Comparison of ENCODE assay signal across 8 cellular contexts in the genomic region with DNA sequence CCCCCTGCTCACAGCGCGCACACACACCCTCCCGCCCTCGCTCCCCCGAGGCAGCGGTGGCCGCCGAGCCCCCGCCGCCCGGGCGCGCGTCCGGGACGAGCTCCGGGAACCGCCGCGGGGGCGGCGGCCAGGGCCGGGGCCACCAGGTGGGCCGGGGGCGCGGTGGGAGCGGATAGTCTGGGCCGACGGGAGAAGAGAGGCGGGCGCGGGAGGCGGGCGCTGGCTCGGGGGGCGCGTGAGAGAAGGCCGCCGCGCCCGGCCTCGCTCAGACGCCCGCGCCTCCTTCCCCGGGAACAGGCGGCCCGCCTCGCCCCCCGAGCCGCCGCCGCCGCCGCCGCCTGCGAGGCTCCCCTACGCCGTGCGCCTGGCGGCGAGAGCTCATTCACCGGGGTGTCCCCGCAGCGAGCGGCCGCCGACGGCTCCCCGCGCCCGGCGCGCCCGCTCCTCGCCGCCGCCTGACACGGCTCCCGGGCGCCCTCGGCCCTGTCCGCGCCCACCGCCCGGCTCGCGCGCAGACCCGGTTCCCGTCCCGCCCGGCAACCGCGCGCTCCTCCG. TPM values are rescaled to one million over a fixed set of nuclear protein-coding genes. Genes with fewer than 3 reads are reported as not detected.
DNase-seq lines count a peak whose midpoint lies in the region; ATAC-seq and TF ChIP-seq lines count a peak whose summit lies in the region.

Gene GNAQ, minus strand, starts transcription at position 541 of the 555 bp plus-strand sequence. CDS start 576 bp downstream, outside the sequence.

- H3K27ac Mint-ChIP-seq in brain: peak within 1 kb of the TSS; percentile 96 to 99 (median 98)

- POLR2A ChIA-PET in GM10248 (lab: Yijun Ruan, JAX): no interaction called here

- H3K4me3 ChIP-seq in iPS-18c (ENCODE audit: insufficient read depth, low read depth, low read length) (peak within 1 kb of the TSS; percentile 83), skeletal muscle cell (ENCODE audit: low read depth, low read length) (peak within 1 kb of the TSS; percentile 80)

- no peaks in the 10 kb centered on the region for H3K9me3 Mint-ChIP-seq in brain

- TF ChIP-seq CTCF in GM10248 (IDR thresholded peaks at IDR 0.05; ENCODE audit: control extremely low read depth, extremely low read depth, low read depth, missing control alignments) (no peak), brain (conservative IDR thresholded peaks at IDR 0.05) (no peak)

- no peaks in the 10 kb centered on the region for H3K36me3 Mint-ChIP-seq in brain

- peak within 1 kb of the TSS; percentile 92 to 96 (median 95) for H3K4me3 Mint-ChIP-seq in brain

- CTCF ChIA-PET in GM10248 (lab: Yijun Ruan, JAX): no interaction called here

- peaks cover 71% of the 10 kb centered on the region for H3K4me1 Mint-ChIP-seq in brain

- H3K9me3 ChIP-seq in iPS-18c (ENCODE audit: control insufficient read depth, insufficient read depth, low read length): no peaks in the 10 kb centered on the region

- ATAC-seq in GM19351 (IDR thresholded peaks at IDR 0.05; ENCODE audit: unreplicated experiment): no peak

- H3K27me3 Mint-ChIP-seq in brain: peaks cover 13% of the 10 kb centered on the region

- DNase-seq in GM10248 (ENCODE audit: extremely low spot score): peak; percentile 9
- DNase-seq in NCI-H69 (lab: John Stamatoyannopoulos, UW): peak; percentile 86
- DNase-seq in skeletal muscle cell (ENCODE audit: low read depth): no peak
- DNase-seq in Ammon's horn (ENCODE audit: low spot score): no peak
- no peak for DNase-seq in NCI-H2029 (lab: John Stamatoyannopoulos, UW)

RNA-seq across cellular contexts. Expression of gene GNAQ, which starts in this region (rescaled TPM):
- polyA plus RNA-seq in brain (ENCODE audit: insufficient read depth, low read depth, low replicate concordance): 32.0 TPM

Comparison
In these comparisons a context has a peak if more than half of its experiments do, and no peak if none do; other contexts are left out.
1. DNase-seq: peak in GM10248 (single experiment) and NCI-H69 (single experiment); none in skeletal muscle cell (single experiment), Ammon's horn (single experiment) and NCI-H2029 (single experiment).